In genomic region chr11:69523453-69523852, GRCh38 we compare ENCODE assay signal across 21 cellular contexts. TPM values are rescaled to one million over a fixed set of nuclear protein-coding genes. Genes with fewer than 3 reads are reported as not detected.
A peak's percentile ranks its signal among the peaks of the same experiment; 100 is the strongest.
DNase-seq lines count a peak whose midpoint lies in the region; ATAC-seq and TF ChIP-seq lines count a peak whose summit lies in the region.
"Had no signal": no experiment of that assay in that cellular context is flagged by ENCODE, and none has a peak within 500 bp of the region (broad histone marks: within the 10 kb centered on the region; RNA-seq: fewer than 3 reads in every experiment).

No MANE protein-coding gene starts in this region.

- peak; percentile 31 for DNase-seq in natural killer cell treated with Interleukin-12 subunit alpha and Interleukin-12 subunit beta and Interleukin-15 and Interleukin-18, amount 100 ng/mL, for 72 hours (ENCODE audit: low spot score)
- DNase-seq in natural killer cell (no peak), RWPE1 (ENCODE audit: low spot score) (no peak), chondrocyte (ENCODE audit: low spot score) (peak; percentile 10), cerebellum (ENCODE audit: low spot score) (no peak)
- DNase-seq in activated CD8-positive, alpha-beta T cell treated with anti-CD3 and anti-CD28 coated beads, Interleukin-2, amount 10 ng/mL, durations not matched to agents 7 days and 5 days, result no peak
- no peak for DNase-seq in stimulated activated naive CD4-positive, alpha-beta T cell (lab: John Stamatoyannopoulos, UW)
- DNase-seq: 8988T, Calu3, DMS53, DND-41, HCEC 1CT had no signal

- H3K27ac ChIP-seq in RWPE1, result peak overlapping the region; percentile 80
- H3K27ac ChIP-seq: BLaER1, HL-60 had no signal

- TF ChIP-seq CTCF in natural killer cell (IDR thresholded peaks at IDR 0.05), result no peak
- no peak for TF ChIP-seq CTCF in RWPE1 (conservative IDR thresholded peaks at IDR 0.05; ENCODE audit: low read depth)
- no peak for TF ChIP-seq CTCF in chondrocyte (IDR thresholded peaks at IDR 0.05)

- intact Hi-C loops in natural killer cell (cut with micrococcal nuclease), result no loop called here

- H3K9me3 Mint-ChIP-seq in natural killer cell treated with Interleukin-12 subunit alpha and Interleukin-12 subunit beta and Interleukin-15 and Interleukin-18, amount 100 ng/mL, for 72 hours, result no peaks in the 10 kb centered on the region
- H3K9me3 Mint-ChIP-seq in natural killer cell (peaks cover 0 to 2% of the 10 kb centered on the region in 2 donors), chondrocyte (ENCODE audit: low read depth) (peaks cover 2% of the 10 kb centered on the region)
- H3K9me3 Mint-ChIP-seq in activated CD8-positive, alpha-beta T cell treated with anti-CD3 and anti-CD28 coated beads, Interleukin-2, amount 10 ng/mL, durations not matched to agents 7 days and 5 days (ENCODE audit: insufficient read depth), result no peaks in the 10 kb centered on the region

- H3K4me1 Mint-ChIP-seq in natural killer cell treated with Interleukin-12 subunit alpha and Interleukin-12 subunit beta and Interleukin-15 and Interleukin-18, amount 100 ng/mL, for 72 hours (ENCODE audit: low read depth in 2 of 2), result no peaks in the 10 kb centered on the region
- no peaks in the 10 kb centered on the region for H3K4me1 Mint-ChIP-seq in natural killer cell
- H3K4me1 Mint-ChIP-seq in chondrocyte (ENCODE audit: low read depth), result peaks cover 12% of the 10 kb centered on the region
- no peaks in the 10 kb centered on the region for H3K4me1 Mint-ChIP-seq in activated CD8-positive, alpha-beta T cell treated with anti-CD3 and anti-CD28 coated beads, Interleukin-2, amount 10 ng/mL, durations not matched to agents 7 days and 5 days (ENCODE audit: low read depth)

- H3K4me3 Mint-ChIP-seq in natural killer cell treated with Interleukin-12 subunit alpha and Interleukin-12 subunit beta and Interleukin-15 and Interleukin-18, amount 100 ng/mL, for 72 hours, result no peak overlapping the region
- H3K4me3 Mint-ChIP-seq in natural killer cell (no peak overlapping the region), chondrocyte (ENCODE audit: unreplicated experiment) (no peak overlapping the region)
- H3K4me3 Mint-ChIP-seq in activated CD8-positive, alpha-beta T cell treated with anti-CD3 and anti-CD28 coated beads, Interleukin-2, amount 10 ng/mL, durations not matched to agents 7 days and 5 days, result no peak overlapping the region
- H3K4me3 Mint-ChIP-seq: CD8-positive, alpha-beta T cell; IgD-negative memory B cell had no signal

- no peak for ATAC-seq in natural killer cell treated with Interleukin-12 subunit alpha and Interleukin-12 subunit beta and Interleukin-15 and Interleukin-18, amount 100 ng/mL, for 72 hours
- ATAC-seq in natural killer cell (no peak), HG02852 (IDR thresholded peaks at IDR 0.05; ENCODE audit: unreplicated experiment) (no peak)
- ATAC-seq in activated CD8-positive, alpha-beta T cell treated with anti-CD3 and anti-CD28 coated beads, Interleukin-2, amount 10 ng/mL, durations not matched to agents 7 days and 5 days, result no peak
- ATAC-seq: CD8-positive, alpha-beta T cell; GM12878 had no signal

- POLR2A ChIA-PET in RWPE1 (lab: Yijun Ruan, JAX; ENCODE audit: low non-redundant PET), result no interaction called here
- POLR2A ChIA-PET in activated CD8-positive, alpha-beta T cell treated with anti-CD3 and anti-CD28 coated beads, Interleukin-2, amount 10 ng/mL, durations not matched to agents 7 days and 5 days (lab: Charles Lee), result no interaction called here

- H3K27ac Mint-ChIP-seq in natural killer cell treated with Interleukin-12 subunit alpha and Interleukin-12 subunit beta and Interleukin-15 and Interleukin-18, amount 100 ng/mL, for 72 hours, result no peak overlapping the region
- no peak overlapping the region for H3K27ac Mint-ChIP-seq in natural killer cell
- no peak overlapping the region for H3K27ac Mint-ChIP-seq in chondrocyte (ENCODE audit: unreplicated experiment)
- no peak overlapping the region for H3K27ac Mint-ChIP-seq in activated CD8-positive, alpha-beta T cell treated with anti-CD3 and anti-CD28 coated beads, Interleukin-2, amount 10 ng/mL, durations not matched to agents 7 days and 5 days
- H3K27ac Mint-ChIP-seq: CD8-positive, alpha-beta T cell had no signal

- CTCF ChIA-PET in RWPE1 (lab: Yijun Ruan, JAX), result no interaction called here
- CTCF ChIA-PET in activated CD8-positive, alpha-beta T cell treated with anti-CD3 and anti-CD28 coated beads, Interleukin-2, amount 10 ng/mL, durations not matched to agents 7 days and 5 days (lab: Charles Lee), result no interaction called here

- no peaks in the 10 kb centered on the region for H3K36me3 Mint-ChIP-seq in natural killer cell treated with Interleukin-12 subunit alpha and Interleukin-12 subunit beta and Interleukin-15 and Interleukin-18, amount 100 ng/mL, for 72 hours
- H3K36me3 Mint-ChIP-seq in natural killer cell (no peaks in the 10 kb centered on the region), chondrocyte (ENCODE audit: low read depth) (peaks cover 2% of the 10 kb centered on the region)
- no peaks in the 10 kb centered on the region for H3K36me3 Mint-ChIP-seq in activated CD8-positive, alpha-beta T cell treated with anti-CD3 and anti-CD28 coated beads, Interleukin-2, amount 10 ng/mL, durations not matched to agents 7 days and 5 days (ENCODE audit: low read depth)
- H3K36me3 Mint-ChIP-seq: CD8-positive, alpha-beta T cell; IgD-negative memory B cell had no signal

- H3K27me3 Mint-ChIP-seq in natural killer cell treated with Interleukin-12 subunit alpha and Interleukin-12 subunit beta and Interleukin-15 and Interleukin-18, amount 100 ng/mL, for 72 hours, result peaks cover 11 to 12% of the 10 kb centered on the region in 2 donors
- H3K27me3 Mint-ChIP-seq in natural killer cell (ENCODE audit: low read depth in 2 of 2) (peaks cover 6 to 11% of the 10 kb centered on the region in 2 donors), chondrocyte (ENCODE audit: low read depth) (peaks cover 2% of the 10 kb centered on the region)
- H3K27me3 Mint-ChIP-seq in activated CD8-positive, alpha-beta T cell treated with anti-CD3 and anti-CD28 coated beads, Interleukin-2, amount 10 ng/mL, durations not matched to agents 7 days and 5 days (ENCODE audit: low read depth), result no peaks in the 10 kb centered on the region

RNA-seq across cellular contexts. Expression of gene LINC01488, which starts 42.0 kb away (rescaled TPM):
- total RNA-seq in natural killer cell treated with Interleukin-12 subunit alpha and Interleukin-12 subunit beta and Interleukin-15 and Interleukin-18, amount 100 ng/mL, for 72 hours, result not detected
- total RNA-seq in natural killer cell, result not detected
- total RNA-seq in chondrocyte, result not detected in 3 replicates
- not detected for total RNA-seq in activated CD8-positive, alpha-beta T cell treated with anti-CD3 and anti-CD28 coated beads, Interleukin-2, amount 10 ng/mL, durations not matched to agents 7 days and 5 days
- not detected for total RNA-seq in cerebellum
- total RNA-seq: A673; Calu3; CD8-positive, alpha-beta T cell; G401; GM12878; HT1080 had no signal

Comparison
In these comparisons a context has a peak if more than half of its experiments do, and no peak if none do; other contexts are left out.
1. DNase-seq: peak in natural killer cell treated with Interleukin-12 subunit alpha and Interleukin-12 subunit beta and Interleukin-15 and Interleukin-18, amount 100 ng/mL, for 72 hours (single experiment) and chondrocyte (single experiment); none in natural killer cell (single experiment), RWPE1 (single experiment), activated CD8-positive, alpha-beta T cell treated with anti-CD3 and anti-CD28 coated beads, Interleukin-2, amount 10 ng/mL, durations not matched to agents 7 days and 5 days (single experiment), stimulated activated naive CD4-positive, alpha-beta T cell (0 of 6) and cerebellum (single experiment).